ENCODE assay signal across 24 cellular contexts in the genomic region with DNA sequence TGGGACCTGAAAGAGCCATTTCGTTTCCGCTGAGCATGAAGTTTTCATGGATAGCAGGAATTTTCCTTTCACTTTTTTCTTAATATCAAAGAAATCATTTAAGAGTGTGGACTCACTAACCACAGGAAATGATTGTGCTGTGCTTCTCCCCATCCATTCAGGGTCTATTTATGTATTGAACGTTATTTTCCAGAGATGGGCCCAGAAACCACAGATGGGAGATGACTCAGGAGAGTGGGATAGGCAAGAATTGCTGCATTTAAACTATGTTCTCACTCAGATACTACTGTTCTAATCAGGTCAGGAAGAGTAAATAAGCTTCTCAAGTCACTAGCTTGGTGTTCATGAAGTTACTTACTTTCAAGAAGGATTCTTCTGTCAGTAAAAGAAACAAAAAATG.
A peak's percentile ranks its signal among the peaks of the same experiment; 100 is the strongest.
DNase-seq lines count a peak whose midpoint lies in the region; ATAC-seq and TF ChIP-seq lines count a peak whose summit lies in the region.
"Had no signal": no experiment of that assay in that cellular context is flagged by ENCODE, and none has a peak within 500 bp of the region (broad histone marks: within the 10 kb centered on the region; RNA-seq: fewer than 3 reads in every experiment).

No MANE protein-coding gene starts in this region.

- POLR2A ChIA-PET in AG04449 (lab: Yijun Ruan, JAX) = no interaction called here

- no peak overlapping the region for H3K27ac ChIP-seq in ovary
- H3K27ac ChIP-seq: A549, hepatocyte, parathyroid adenoma, transverse colon, VCaP had no signal

- WGBS in ovary, 3 donors = 62 to 78% (median 72%) methylated on average over 3 of the region's 3 CpGs
- 65 to 75% methylated on average over 3 of the region's 3 CpGs for WGBS in lower leg skin, 2 donors

- TF ChIP-seq POLR2A in ovary (IDR thresholded peaks at IDR 0.05) (no peak), lower leg skin (IDR thresholded peaks at IDR 0.05) (no peak)

- no peaks in the 10 kb centered on the region for H3K4me1 ChIP-seq in ovary (ENCODE audit: insufficient read depth)
- H3K4me1 ChIP-seq: A549, parathyroid adenoma, transverse colon had no signal

- H3K36me3 ChIP-seq in ovary = no peaks in the 10 kb centered on the region
- H3K36me3 ChIP-seq: transverse colon had no signal

- no peak for TF ChIP-seq EP300 in ovary (IDR thresholded peaks at IDR 0.05)

- no peaks in the 10 kb centered on the region for H3K9me3 ChIP-seq in ovary
- H3K9me3 ChIP-seq: A549, transverse colon had no signal

- DNase-seq in AG04449 (ENCODE audit: low read depth, low spot score) (peak; percentile 37), H4 (ENCODE audit: low spot score) (peak; percentile 29), astrocyte of the cerebellum (ENCODE audit: low read depth) (peak; percentile 85), iris pigment epithelial cell (ENCODE audit: low read depth) (peak; percentile 21), ovary (no peak), NCI-H345 treated with DMSO at 0.1 percent for 48 hours (lab: John Stamatoyannopoulos, UW; ENCODE audit: unreplicated experiment) (no peak), lower leg skin (ENCODE audit: low spot score in 2 of 2) (no peak)
- DNase-seq: activated CD8-positive, alpha-beta memory T cell treated with anti-CD3 and anti-CD28 coated beads, Interleukin-2, amount 50 U/mL, for 48 hours; activated gamma-delta T cell; CD4-positive, alpha-beta memory T cell; cerebellar nuclear complex; effector memory CD4-positive, alpha-beta T cell; natural killer cell; NCI-H1417; NCI-H524 treated with DMSO at 0.1 percent for 48 hours; Right ventricle myocardium superior; stimulated activated CD4-positive, alpha-beta T cell treated with anti-CD3 and anti-CD28 coated beads, Interleukin-2, amount 100 ng/mL, for 24 hours; stimulated activated naive CD8-positive, alpha-beta T cell treated with anti-CD3 and anti-CD28 coated beads, Interleukin-15, Interleukin-2, amounts not matched to agents 100 U/mL and 50 U/mL, for 24 hours; transverse colon had no signal

- ATAC-seq in HG03565 (IDR thresholded peaks at IDR 0.05; ENCODE audit: unreplicated experiment) = no peak
- ATAC-seq: A549; natural killer cell; stimulated activated naive CD8-positive, alpha-beta T cell treated with anti-CD3 and anti-CD28 coated beads, Interleukin-15, Interleukin-2, amounts not matched to agents 100 U/mL and 50 U/mL, for 24 hours had no signal

- CTCF ChIA-PET in AG04449 (lab: Yijun Ruan, JAX) = no interaction called here

- intact Hi-C loops in ovary (cut with DNase I) (no loop called here), lower leg skin (cut with DNase I; ENCODE audit: low total_unique reads) (no loop called here)

- no peaks in the 10 kb centered on the region for H3K27me3 ChIP-seq in ovary
- H3K27me3 ChIP-seq: hepatocyte, transverse colon had no signal

- H3K4me3 ChIP-seq in AG04449 (ENCODE audit: low read depth, low read length) = no peak overlapping the region
- no peak overlapping the region for H3K4me3 ChIP-seq in astrocyte of the cerebellum (ENCODE audit: low read depth, low read length)
- no peak overlapping the region for H3K4me3 ChIP-seq in ovary
- no peak overlapping the region for H3K4me3 ChIP-seq in lower leg skin (ENCODE audit: low read depth, poor library complexity, severe bottlenecking)
- H3K4me3 ChIP-seq: A549, hepatocyte, transverse colon had no signal

- in situ Hi-C loops in astrocyte of the cerebellum (cut with HindIII; ENCODE audit: low sequenced_read_pairs) = no loop called here

- TF ChIP-seq CTCF in AG04449 (IDR thresholded peaks at IDR 0.05; ENCODE audit: insufficient read depth, low read length, missing control alignments) = no peak
- TF ChIP-seq CTCF in astrocyte of the cerebellum (IDR thresholded peaks at IDR 0.05; ENCODE audit: low read depth, low read length, missing control alignments) = no peak
- TF ChIP-seq CTCF in ovary (IDR thresholded peaks at IDR 0.05) = no peak
- TF ChIP-seq CTCF in lower leg skin (IDR thresholded peaks at IDR 0.05) = no peak

Comparison
In these comparisons a context has a peak if more than half of its experiments do, and no peak if none do; other contexts are left out.
1. DNase-seq: peak in AG04449 (single experiment), H4 (single experiment), astrocyte of the cerebellum (single experiment) and iris pigment epithelial cell (single experiment); none in ovary (0 of 5), NCI-H345 treated with DMSO at 0.1 percent for 48 hours (single experiment) and lower leg skin (0 of 2).